20 cellular contexts compared by ENCODE assay signal in the genomic region with DNA sequence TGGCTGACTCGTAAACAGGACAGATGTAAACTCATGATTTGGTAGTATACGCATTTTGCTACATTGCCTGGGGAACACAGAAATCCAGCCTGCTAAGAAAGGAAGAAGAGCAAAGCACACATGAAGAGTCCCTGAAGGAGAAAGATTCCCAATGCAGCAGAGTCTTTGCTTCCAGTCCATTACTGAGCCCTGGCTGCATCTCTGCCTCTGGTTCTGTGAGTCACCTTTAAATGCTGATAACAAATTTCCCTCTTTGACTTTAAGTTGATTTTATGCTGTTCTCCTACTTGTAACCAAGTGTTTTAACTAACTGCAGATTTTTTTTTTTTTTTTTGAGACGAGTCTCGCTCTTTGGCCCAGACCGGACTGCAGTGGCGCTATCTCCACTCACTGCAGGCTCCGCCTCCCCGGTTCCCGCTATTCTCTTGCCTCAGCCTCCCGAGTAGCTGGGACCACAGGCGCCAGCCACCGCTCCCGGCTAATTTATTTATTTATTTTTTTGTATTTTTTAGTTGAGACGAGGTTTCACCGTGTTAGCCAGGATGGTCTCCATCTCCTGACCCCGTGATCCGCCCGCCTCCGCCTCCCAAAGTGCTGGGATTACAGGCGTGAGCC. TPM values are rescaled to one million over a fixed set of nuclear protein-coding genes. Genes with fewer than 3 reads are reported as not detected.
DNase-seq lines count a peak whose midpoint lies in the region; ATAC-seq, FAIRE-seq and TF ChIP-seq lines count a peak whose summit lies in the region.
"Had no signal": no experiment of that assay in that cellular context is flagged by ENCODE, and none has a peak within 500 bp of the region (broad histone marks: within the 10 kb centered on the region; RNA-seq: fewer than 3 reads in every experiment).

No MANE protein-coding gene starts in this region.

- H3K9me3 ChIP-seq in astrocyte (ENCODE audit: insufficient read depth, low read depth, low read length) (no peaks in the 10 kb centered on the region), hepatocyte (ENCODE audit: low read depth) (no peaks in the 10 kb centered on the region), neural progenitor cell (ENCODE audit: low read depth) (no peaks in the 10 kb centered on the region)
- H3K9me3 ChIP-seq: Peyer's patch had no signal

- no peaks in the 10 kb centered on the region for H4K20me1 ChIP-seq in astrocyte (ENCODE audit: insufficient read depth, low read length)
- H4K20me1 ChIP-seq in hepatocyte (ENCODE audit: insufficient read depth, poor library complexity, severe bottlenecking), result no peaks in the 10 kb centered on the region
- H4K20me1 ChIP-seq in neural progenitor cell (ENCODE audit: low read depth), result no peaks in the 10 kb centered on the region

- no peaks in the 10 kb centered on the region for H3K36me3 Mint-ChIP-seq in astrocyte (ENCODE audit: low read depth, unreplicated experiment)
- H3K36me3 Mint-ChIP-seq in neural progenitor cell, result no peaks in the 10 kb centered on the region

- FAIRE-seq in astrocyte (lab: Jason Lieb, UNC), result no peak
- FAIRE-seq: G401.6 had no signal

- no peaks in the 10 kb centered on the region for H3K9me2 ChIP-seq in hepatocyte (replicated peaks; ENCODE audit: insufficient read depth)

- no peaks in the 10 kb centered on the region for H3K4me1 ChIP-seq in astrocyte (ENCODE audit: insufficient read depth, low read length)
- no peaks in the 10 kb centered on the region for H3K4me1 ChIP-seq in hepatocyte (ENCODE audit: insufficient read depth)
- no peaks in the 10 kb centered on the region for H3K4me1 ChIP-seq in neural progenitor cell
- H3K4me1 ChIP-seq: Peyer's patch had no signal

- H3K9ac ChIP-seq in astrocyte (ENCODE audit: low read length) (no peak overlapping the region), neural progenitor cell (no peak overlapping the region)

- no peak for ATAC-seq in HG03432 (IDR thresholded peaks at IDR 0.05; ENCODE audit: unreplicated experiment)
- ATAC-seq: Right ventricle myocardium inferior had no signal

- H3K4me1 Mint-ChIP-seq in astrocyte (ENCODE audit: low read depth, unreplicated experiment) (peaks cover 1% of the 10 kb centered on the region), neural progenitor cell (no peaks in the 10 kb centered on the region)

- no peak overlapping the region for H3K4me2 ChIP-seq in astrocyte (ENCODE audit: low read length)
- no peak overlapping the region for H3K4me2 ChIP-seq in hepatocyte
- H3K4me2 ChIP-seq in neural progenitor cell, result no peak overlapping the region

- H3K27ac Mint-ChIP-seq in astrocyte (ENCODE audit: unreplicated experiment) (no peak overlapping the region), neural progenitor cell (no peak overlapping the region)
- H3K27ac Mint-ChIP-seq: B cell had no signal

- H3K27me3 ChIP-seq in astrocyte (ENCODE audit: insufficient read depth, low read length) (no peaks in the 10 kb centered on the region), hepatocyte (no peaks in the 10 kb centered on the region), neural progenitor cell (no peaks in the 10 kb centered on the region)
- H3K27me3 ChIP-seq: Peyer's patch had no signal

- 91% methylated on average over 20 of the region's 20 CpGs for WGBS in hepatocyte (ENCODE audit: low lambda C conversion rate, missing lambda C conversion rate)

- H3K4me3 ChIP-seq in astrocyte (ENCODE audit: insufficient read depth, low read depth, low read length) (no peak overlapping the region), hepatocyte (no peak overlapping the region), neural progenitor cell (no peak overlapping the region)
- H3K4me3 ChIP-seq: Peyer's patch had no signal

- peak; percentile 9 for DNase-seq in activated CD8-positive, alpha-beta memory T cell treated with anti-CD3 and anti-CD28 coated beads for 24 hours
- no peak for DNase-seq in activated CD8-positive, alpha-beta memory T cell treated with anti-CD3 and anti-CD28 coated beads, Interleukin-2, amount 50 U/mL, for 4 hours
- DNase-seq in astrocyte (ENCODE audit: low read depth), result peak; percentile 27
- DNase-seq in hepatocyte (ENCODE audit: low spot score), result peak; percentile 18
- no peak for DNase-seq in NCI-H2227 (lab: John Stamatoyannopoulos, UW; ENCODE audit: unreplicated experiment)
- no peak for DNase-seq in neural progenitor cell (ENCODE audit: low spot score)
- no peak for DNase-seq in activated CD4-positive, alpha-beta T cell treated with anti-CD3 and anti-CD28 coated beads, Interleukin-2, amount 50 U/mL, for 4 hours
- DNase-seq: 8988T, DMS 273 treated with DMSO at 0.1 percent for 48 hours, DND-41, NCI-H1048, NCI-H1436 treated with DMSO at 0.1 percent for 48 hours, NCI-H2029 treated with DMSO at 0.1 percent for 48 hours, NCI-H2171 treated with DMSO at 0.1 percent for 48 hours, Peyer's patch, SW 1271 had no signal

- H3F3A ChIP-seq in neural progenitor cell (ENCODE audit: low read depth), result no peaks in the 10 kb centered on the region

- H3K27me3 Mint-ChIP-seq in astrocyte (ENCODE audit: low read depth, unreplicated experiment), result no peaks in the 10 kb centered on the region
- peaks cover 4% of the 10 kb centered on the region for H3K27me3 Mint-ChIP-seq in neural progenitor cell (ENCODE audit: insufficient read depth, low read depth)

- TF ChIP-seq CTCF in astrocyte (IDR thresholded peaks at IDR 0.05; ENCODE audit: insufficient read depth, low read depth, low read length) (no peak), hepatocyte (IDR thresholded peaks at IDR 0.05; ENCODE audit: poor library complexity) (no peak), neural progenitor cell (IDR thresholded peaks at IDR 0.05) (no peak)

- H3K36me3 ChIP-seq in astrocyte (ENCODE audit: insufficient read depth, low read length), result no peaks in the 10 kb centered on the region
- H3K36me3 ChIP-seq in hepatocyte (replicated peaks; ENCODE audit: insufficient read depth, low read depth), result no peaks in the 10 kb centered on the region
- H3K36me3 ChIP-seq in neural progenitor cell, result no peaks in the 10 kb centered on the region
- H3K36me3 ChIP-seq: Peyer's patch had no signal

- no peak overlapping the region for H3K27ac ChIP-seq in astrocyte (ENCODE audit: low read depth, low read length)
- H3K27ac ChIP-seq in hepatocyte, result no peak overlapping the region
- no peak overlapping the region for H3K27ac ChIP-seq in neural progenitor cell
- H3K27ac ChIP-seq: Peyer's patch had no signal

- H3K4me3 Mint-ChIP-seq in astrocyte (ENCODE audit: unreplicated experiment) (no peak overlapping the region), neural progenitor cell (no peak overlapping the region)
- H3K4me3 Mint-ChIP-seq: B cell had no signal

- H3K9me3 Mint-ChIP-seq in astrocyte (ENCODE audit: unreplicated experiment), result no peaks in the 10 kb centered on the region
- no peaks in the 10 kb centered on the region for H3K9me3 Mint-ChIP-seq in neural progenitor cell

- H2AFZ ChIP-seq in astrocyte (ENCODE audit: low read depth, low read length), result no peak overlapping the region
- H2AFZ ChIP-seq in hepatocyte, result no peak overlapping the region
- H2AFZ ChIP-seq in neural progenitor cell (replicated peaks), result no peak overlapping the region

- H3K79me2 ChIP-seq in astrocyte (ENCODE audit: insufficient read depth, low read length), result no peaks in the 10 kb centered on the region
- H3K79me2 ChIP-seq in hepatocyte, result no peaks in the 10 kb centered on the region
- H3K79me2 ChIP-seq in neural progenitor cell (ENCODE audit: low read depth), result no peaks in the 10 kb centered on the region

RNA-seq across cellular contexts. Expression of a gene that starts 8.5 kb away (rescaled TPM):
- total RNA-seq in astrocyte, result 12.2 and 12.6 TPM in 2 replicates
- total RNA-seq in hepatocyte, result 11.0 and 11.4 TPM in 2 replicates
- polyA plus RNA-seq in hepatocyte, result 8.8 and 11.6 TPM in 2 replicates
- total RNA-seq in neural progenitor cell (ENCODE audit: low replicate concordance), result 4.2 and 5.1 TPM in 2 replicates

RNA-seq across cellular contexts. Expression of a gene that starts 44.0 kb away (rescaled TPM):
- total RNA-seq in astrocyte, result 21.0 and 22.5 TPM in 2 replicates
- total RNA-seq in hepatocyte, result 26.2 and 33.4 TPM in 2 replicates
- polyA plus RNA-seq in hepatocyte, result 11.4 and 15.1 TPM in 2 replicates
- total RNA-seq in neural progenitor cell (ENCODE audit: low replicate concordance), result 24.7 and 38.1 TPM in 2 replicates

Comparison
In these comparisons a context has a peak if more than half of its experiments do, and no peak if none do; other contexts are left out.
1. DNase-seq: peak in activated CD8-positive, alpha-beta memory T cell treated with anti-CD3 and anti-CD28 coated beads for 24 hours (single experiment), astrocyte (single experiment) and hepatocyte (single experiment); none in activated CD8-positive, alpha-beta memory T cell treated with anti-CD3 and anti-CD28 coated beads, Interleukin-2, amount 50 U/mL, for 4 hours (single experiment), NCI-H2227 (single experiment), neural progenitor cell (single experiment) and activated CD4-positive, alpha-beta T cell treated with anti-CD3 and anti-CD28 coated beads, Interleukin-2, amount 50 U/mL, for 4 hours (0 of 2).